Comparison of ENCODE assay signal across 19 cellular contexts in the genomic region with DNA sequence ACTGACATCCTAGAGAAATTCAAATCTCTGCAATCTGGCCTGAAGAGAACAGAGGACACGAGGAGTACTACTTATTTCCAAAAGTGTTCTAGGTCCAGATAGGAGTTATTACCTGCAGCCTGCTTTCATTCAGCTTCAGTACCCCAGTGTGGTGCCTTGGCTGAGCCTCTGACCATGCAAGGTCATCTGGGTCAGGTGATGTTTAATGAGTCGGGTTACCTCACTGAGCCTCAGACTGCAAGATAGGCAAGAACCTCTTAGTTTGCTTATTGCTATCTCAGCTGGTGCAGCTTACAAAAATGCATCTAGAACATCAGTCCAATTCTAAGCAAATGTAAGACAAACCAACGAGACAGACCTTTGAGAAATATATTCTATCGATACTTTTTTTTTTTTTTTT. TPM values are rescaled to one million over a fixed set of nuclear protein-coding genes. Genes with fewer than 3 reads are reported as not detected.
DNase-seq lines count a peak whose midpoint lies in the region; ATAC-seq, FAIRE-seq and TF ChIP-seq lines count a peak whose summit lies in the region.
"Had no signal": no experiment of that assay in that cellular context is flagged by ENCODE, and none has a peak within 500 bp of the region (broad histone marks: within the 10 kb centered on the region; RNA-seq: fewer than 3 reads in every experiment).

No MANE protein-coding gene starts in this region.

- DNase-seq in HCT116 (ENCODE audit: low read depth, low spot score) (no peak), WTC11 (ENCODE audit: low spot score) (no peak), HepG2 (ENCODE audit: low spot score) (peak; percentile 61), progenitor cell of endocrine pancreas (ENCODE audit: low spot score, unreplicated experiment) (no peak), NCI-H1436 treated with DMSO at 0.1 percent for 48 hours (lab: John Stamatoyannopoulos, UW) (no peak)
- DNase-seq in stimulated activated CD8-positive, alpha-beta memory T cell treated with anti-CD3 and anti-CD28 coated beads, Interleukin-4, amount 100 ng/mL, for 48 hours: no peak
- DNase-seq: Calu3; CD8-positive, alpha-beta T cell; DMS79 treated with DMSO at 0.1 percent for 48 hours; GF-D8; GM23248; HCEC 1CT; HFFc6 had no signal

- H3K4me1 ChIP-seq in HCT116 (ENCODE audit: control insufficient read depth in 1 of 2, insufficient read depth in 2 of 2, low read length in 2 of 2): peaks cover 11 to 27% of the 10 kb centered on the region in 2 experiments; a peak in 3 of 4 replicates
- H3K4me1 ChIP-seq in HepG2 (ENCODE audit: insufficient read depth, low read length): peaks cover 37% of the 10 kb centered on the region

- in situ Hi-C loops in HepG2 (cut with HindIII; ENCODE audit: extremely low pct_ligation_motif_present, low pct_unique_long_range_greater_than_20kb): no loop called here

- no peak overlapping the region for H3K4me3 ChIP-seq in HCT116 (replicated peaks in 1 of 2; ENCODE audit: low read depth in 1 of 2, low read length in 2 of 2)
- H3K4me3 ChIP-seq in HepG2 (replicated peaks in 1 of 3; ENCODE audit: insufficient read depth in 1 of 3, low read depth in 2 of 3, low read length in 3 of 3): no peak overlapping the region
- H3K4me3 ChIP-seq: BLaER1 treated with 17β-estradiol and CSF1 and Interleukin-3, amounts not matched to agents 10 nM and 100 nM; GM23248 had no signal

- no peak overlapping the region for H3K9ac ChIP-seq in HCT116 (ENCODE audit: low read length)
- H3K9ac ChIP-seq in HepG2 (ENCODE audit: insufficient read depth, low read depth, low read length): no peak overlapping the region; the same call in 1 of the 2 replicates
- H3K9ac ChIP-seq: BLaER1 treated with 17β-estradiol and CSF1 and Interleukin-3, amounts not matched to agents 10 nM and 100 nM; GM23248 had no signal

- H3K27me3 Mint-ChIP-seq in WTC11 (ENCODE audit: low read depth) (peaks cover 14% of the 10 kb centered on the region), progenitor cell of endocrine pancreas (no peaks in the 10 kb centered on the region)
- H3K27me3 Mint-ChIP-seq: B cell had no signal

- no peaks in the 10 kb centered on the region for H3K9me2 ChIP-seq in HCT116 (ENCODE audit: insufficient read depth)

- H2AFZ ChIP-seq in HCT116 (ENCODE audit: low read depth, low read length, poor library complexity, severe bottlenecking): peak overlapping the region; percentile 23
- H2AFZ ChIP-seq in HepG2 (ENCODE audit: low read length): no peak overlapping the region
- H2AFZ ChIP-seq: GM23248 had no signal

- H4K20me1 ChIP-seq in HCT116 (ENCODE audit: insufficient read depth): no peaks in the 10 kb centered on the region
- no peaks in the 10 kb centered on the region for H4K20me1 ChIP-seq in HepG2 (ENCODE audit: insufficient read depth, low read length)
- H4K20me1 ChIP-seq: BLaER1 treated with 17β-estradiol and CSF1 and Interleukin-3, amounts not matched to agents 10 nM and 100 nM had no signal

- no peaks in the 10 kb centered on the region for H3K9me3 ChIP-seq in HCT116 (ENCODE audit: control insufficient read depth in 1 of 2, insufficient read depth in 1 of 2, low read depth in 1 of 2, low read length in 2 of 2)
- no peaks in the 10 kb centered on the region for H3K9me3 ChIP-seq in HepG2 (ENCODE audit: low read length)

- H3K27ac ChIP-seq in HCT116 (ENCODE audit: low read depth, low read length): no peak overlapping the region
- no peak overlapping the region for H3K27ac ChIP-seq in HepG2 (ENCODE audit: extremely low read length, insufficient read depth, low read length)
- H3K27ac ChIP-seq: BLaER1 treated with 17β-estradiol and CSF1 and Interleukin-3, amounts not matched to agents 10 nM and 100 nM; GM23248; HL-60 had no signal

- TF ChIP-seq RAD21 in HCT116 (IDR thresholded peaks at IDR 0.05; ENCODE audit: low read depth): no peak
- TF ChIP-seq RAD21 in HepG2 (CRISPR knock-in tag; IDR thresholded peaks at IDR 0.05): no peak

- peak; percentile 23; the same call in 1 of the 2 replicates for ATAC-seq in HCT116
- peak; percentile 30; the same call in 1 of the 2 replicates for ATAC-seq in WTC11
- peak; percentile 70 for ATAC-seq in HepG2
- ATAC-seq in GM18907 (IDR thresholded peaks at IDR 0.05; ENCODE audit: unreplicated experiment): no peak
- ATAC-seq: CD8-positive, alpha-beta T cell had no signal

- TF ChIP-seq POLR2A in HCT116 (IDR thresholded peaks at IDR 0.05; ENCODE audit: borderline replicate concordance, extremely low read depth, insufficient read depth, insufficient read length): no peak
- TF ChIP-seq POLR2A in HepG2 (IDR thresholded peaks at IDR 0.05; ENCODE audit: insufficient read depth in 1 of 2, low read depth in 2 of 2, low read length in 2 of 2): no peak

- TF ChIP-seq CTCF in HCT116 (IDR thresholded peaks at IDR 0.05 in 2 of 3, conservative IDR thresholded peaks at IDR 0.05 in 1 of 3; ENCODE audit: borderline replicate concordance in 1 of 3, insufficient read depth in 1 of 3, low read depth in 2 of 3, low read length in 2 of 3) (no peak), WTC11 (IDR thresholded peaks at IDR 0.05) (no peak), HepG2 (CRISPR knock-in tag; IDR thresholded peaks at IDR 0.05) (no peak), progenitor cell of endocrine pancreas (IDR thresholded peaks at IDR 0.05; ENCODE audit: unreplicated experiment) (no peak)

- H3K27me3 ChIP-seq in HCT116 (ENCODE audit: insufficient read depth, low read length) (no peaks in the 10 kb centered on the region), HepG2 (ENCODE audit: control insufficient read depth in 1 of 2, insufficient read depth in 2 of 2, low read length in 2 of 2) (no peaks in the 10 kb centered on the region)
- H3K27me3 ChIP-seq: BLaER1 treated with 17β-estradiol and CSF1 and Interleukin-3, amounts not matched to agents 10 nM and 100 nM had no signal

- H3K4me1 Mint-ChIP-seq in WTC11: peaks cover 4% of the 10 kb centered on the region
- peaks cover 2% of the 10 kb centered on the region for H3K4me1 Mint-ChIP-seq in progenitor cell of endocrine pancreas (ENCODE audit: low read depth)

- peak; percentile 81 for FAIRE-seq in HepG2 (lab: Jason Lieb, UNC)
- FAIRE-seq: H54, HTR-8/SVneo had no signal

- TF ChIP-seq EP300 in HepG2 (IDR thresholded peaks at IDR 0.05; ENCODE audit: low read depth in 2 of 2, low read length in 2 of 2) (no peak), HepG2 (CRISPR knock-in tag; IDR thresholded peaks at IDR 0.05; ENCODE audit: borderline replicate concordance) (no peak)

- H3K27ac Mint-ChIP-seq in WTC11: no peak overlapping the region
- H3K27ac Mint-ChIP-seq in progenitor cell of endocrine pancreas: peak overlapping the region; percentile 64
- H3K27ac Mint-ChIP-seq: B cell; CD8-positive, alpha-beta T cell; HFFc6 had no signal

- CTCF ChIA-PET in HCT116 (lab: Charles Lee) (no interaction called here), WTC11 (lab: Charles Lee) (interaction anchor here (0.7 kb wide), 1 partner anchor 1511 kb away, joined by 3 read pairs; no protein-coding TSS in a partner anchor), HepG2 (lab: Yijun Ruan, JAX; ENCODE audit: low intra/inter-chr PET ratio, low total read pairs) (no interaction called here)

- no peaks in the 10 kb centered on the region for H3K36me3 Mint-ChIP-seq in WTC11
- no peaks in the 10 kb centered on the region for H3K36me3 Mint-ChIP-seq in progenitor cell of endocrine pancreas (ENCODE audit: insufficient read depth)
- H3K36me3 Mint-ChIP-seq: CD8-positive, alpha-beta T cell had no signal

- peak overlapping the region; percentile 43; the same call in 1 of the 2 replicates for H3K4me2 ChIP-seq in HCT116 (ENCODE audit: low read length)
- H3K4me2 ChIP-seq in HepG2 (ENCODE audit: low read depth, low read length): peak overlapping the region; percentile 38
- H3K4me2 ChIP-seq: BLaER1 treated with 17β-estradiol and CSF1 and Interleukin-3, amounts not matched to agents 10 nM and 100 nM had no signal

- 16% methylated on average over 4 of the region's 4 CpGs for WGBS in HepG2 (ENCODE audit: low lambda C conversion rate)

- H3K36me3 ChIP-seq in HCT116 (ENCODE audit: control insufficient read depth in 1 of 2, insufficient read depth in 2 of 2, low read length in 2 of 2) (no peaks in the 10 kb centered on the region), HepG2 (replicated peaks in 1 of 2; ENCODE audit: control insufficient read depth in 1 of 2, insufficient read depth in 2 of 2, low read length in 2 of 2) (no peaks in the 10 kb centered on the region)
- H3K36me3 ChIP-seq: BLaER1 treated with 17β-estradiol and CSF1 and Interleukin-3, amounts not matched to agents 10 nM and 100 nM had no signal

- H3K79me2 ChIP-seq in HCT116 (ENCODE audit: insufficient read depth, low read length) (no peaks in the 10 kb centered on the region), HepG2 (ENCODE audit: insufficient read depth, low read length) (no peaks in the 10 kb centered on the region)

- no TSS peak for BruUV-seq in HCT116 (replicated peaks; lab: Mats Ljungman, UMichigan)
- no TSS peak for BruUV-seq in HepG2 (replicated peaks; lab: Mats Ljungman, UMichigan)

- RAD21 ChIA-PET in HCT116 (lab: Charles Lee; ENCODE audit: low non-redundant PET in 1 of 2, low total read pairs in 2 of 2, uncharacterized antibody in 2 of 2, unreplicated experiment in 2 of 2): no interaction called here

- H3K9me3 Mint-ChIP-seq in WTC11: peaks cover 9% of the 10 kb centered on the region
- H3K9me3 Mint-ChIP-seq in progenitor cell of endocrine pancreas (ENCODE audit: low read depth): no peaks in the 10 kb centered on the region
- H3K9me3 Mint-ChIP-seq: CD8-positive, alpha-beta T cell; HFFc6 had no signal

- POLR2A ChIA-PET in HCT116 (lab: Charles Lee): no interaction called here
- POLR2A ChIA-PET in WTC11 (lab: Charles Lee): interaction anchor here (0.7 kb wide), 1 partner anchor 39 kb away, joined by 5 read pairs; no protein-coding TSS in a partner anchor
- POLR2A ChIA-PET in HepG2 (lab: Yijun Ruan, JAX): interaction anchor here (0.5 to 4.6 kb wide), 6 partner anchors 8 to 1008 kb away, joined by 3 to 50 read pairs (median 12); a partner anchor contains a TSS

- intact Hi-C loops in HCT116 (cut with micrococcal nuclease): no loop called here
- intact Hi-C loops in HepG2 (cut with micrococcal nuclease; ENCODE audit: unreplicated experiment): no loop called here

- no peak overlapping the region for H3K4me3 Mint-ChIP-seq in WTC11
- H3K4me3 Mint-ChIP-seq in progenitor cell of endocrine pancreas (ENCODE audit: low read depth): no peak overlapping the region
- H3K4me3 Mint-ChIP-seq: B cell; CD8-positive, alpha-beta T cell; HFFc6 had no signal

RNA-seq across cellular contexts. Expression of a gene that starts 9.5 kb away (rescaled TPM):
- total RNA-seq in HCT116 (2021; ENCODE audit: unreplicated experiment) (70.2 TPM), WTC11 (2021) (56.2 to 56.9 TPM (median 56.8 TPM) in 3 replicates), HepG2 (2016; rRNA removed; fragmentation: Illumina TruSeq; extraction: Trizol) (33.3 and 45.3 TPM in 2 replicates), progenitor cell of endocrine pancreas (36.6 and 37.1 TPM in 2 replicates)
- polyA plus RNA-seq in HCT116 (2012): 19.7 and 23.2 TPM in 2 replicates
- total RNA-seq in HepG2 (2016; cell fraction: cytosol; rRNA removed; fragmentation: Illumina TruSeq; extraction: Trizol; ENCODE audit: low read depth): 6.6 and 7.4 TPM in 2 replicates
- 33.3 and 42.0 TPM in 2 replicates for total RNA-seq in HepG2 (2016; cell fraction: insoluble cytoplasmic fraction; rRNA removed; fragmentation: Illumina TruSeq; extraction: Trizol)
- 21.0 and 24.2 TPM in 2 replicates for total RNA-seq in HepG2 (2016; cell fraction: membrane; rRNA removed; fragmentation: Illumina TruSeq; extraction: Trizol)
- 25.6 and 28.1 TPM in 2 replicates for total RNA-seq in HepG2 (2016; cell fraction: nucleus; rRNA removed; fragmentation: Illumina TruSeq; extraction: Trizol)
- polyA plus RNA-seq in HepG2 (2011; rRNA removed): 8.8 and 9.3 TPM in 2 replicates
- 6.9 and 7.3 TPM in 2 replicates for polyA plus RNA-seq in HepG2 (2011; cell fraction: cytosol; rRNA removed)
- polyA plus RNA-seq in HepG2 (2011; cell fraction: nucleus; rRNA removed): 8.1 and 8.6 TPM in 2 replicates
- polyA plus RNA-seq in HepG2 (2012): 6.4 TPM in 2 replicates
- 3.3 and 5.4 TPM in 2 replicates for polyA plus RNA-seq in HepG2 (2016; cell fraction: cytosol; fragmentation: Illumina TruSeq; extraction: Trizol; ENCODE audit: low read depth)
- polyA plus RNA-seq in HepG2 (2016; cell fraction: insoluble cytoplasmic fraction; fragmentation: Illumina TruSeq; extraction: Trizol; ENCODE audit: low read depth): 21.1 and 24.6 TPM in 2 replicates
- 9.8 and 11.9 TPM in 2 replicates for polyA plus RNA-seq in HepG2 (2016; cell fraction: membrane; fragmentation: Illumina TruSeq; extraction: Trizol; ENCODE audit: low read depth)
- polyA plus RNA-seq in HepG2 (2016; cell fraction: nucleus; fragmentation: Illumina TruSeq; extraction: Trizol; ENCODE audit: insufficient read depth, low read depth): 23.3 and 24.8 TPM in 2 replicates
- polyA minus RNA-seq in HepG2 (2011; rRNA and poly(A)+ RNA removed; ENCODE audit: low replicate concordance): 25.7 and 39.3 TPM in 2 replicates
- polyA minus RNA-seq in HepG2 (2011; cell fraction: cytosol; rRNA and poly(A)+ RNA removed): 12.4 and 13.6 TPM in 2 replicates
- polyA minus RNA-seq in HepG2 (2011; cell fraction: nucleus; rRNA and poly(A)+ RNA removed): 11.5 and 15.2 TPM in 2 replicates

RNA-seq across cellular contexts. Expression of a gene that starts 13.0 kb away (rescaled TPM):
- total RNA-seq in HCT116 (2021; ENCODE audit: unreplicated experiment) (101 TPM), WTC11 (2021) (153 to 224 TPM (median 217 TPM) in 3 replicates), HepG2 (2016; rRNA removed; fragmentation: Illumina TruSeq; extraction: Trizol) (159 and 167 TPM in 2 replicates), progenitor cell of endocrine pancreas (221 and 222 TPM in 2 replicates)
- 88.9 and 104 TPM in 2 replicates for polyA plus RNA-seq in HCT116 (2012)
- total RNA-seq in HepG2 (2016; cell fraction: cytosol; rRNA removed; fragmentation: Illumina TruSeq; extraction: Trizol; ENCODE audit: low read depth): 36.4 and 36.6 TPM in 2 replicates
- total RNA-seq in HepG2 (2016; cell fraction: insoluble cytoplasmic fraction; rRNA removed; fragmentation: Illumina TruSeq; extraction: Trizol): 162 and 163 TPM in 2 replicates
- 98.2 and 102 TPM in 2 replicates for total RNA-seq in HepG2 (2016; cell fraction: membrane; rRNA removed; fragmentation: Illumina TruSeq; extraction: Trizol)
- total RNA-seq in HepG2 (2016; cell fraction: nucleus; rRNA removed; fragmentation: Illumina TruSeq; extraction: Trizol): 68.4 and 75.1 TPM in 2 replicates
- 203 and 212 TPM in 2 replicates for polyA plus RNA-seq in HepG2 (2011; rRNA removed)
- 167 and 170 TPM in 2 replicates for polyA plus RNA-seq in HepG2 (2011; cell fraction: cytosol; rRNA removed)
- polyA plus RNA-seq in HepG2 (2011; cell fraction: nucleus; rRNA removed): 133 and 152 TPM in 2 replicates
- 126 and 158 TPM in 2 replicates for polyA plus RNA-seq in HepG2 (2012)
- polyA plus RNA-seq in HepG2 (2016; cell fraction: cytosol; fragmentation: Illumina TruSeq; extraction: Trizol; ENCODE audit: low read depth): 33.2 and 39.7 TPM in 2 replicates
- polyA plus RNA-seq in HepG2 (2016; cell fraction: insoluble cytoplasmic fraction; fragmentation: Illumina TruSeq; extraction: Trizol; ENCODE audit: low read depth): 169 and 174 TPM in 2 replicates
- polyA plus RNA-seq in HepG2 (2016; cell fraction: membrane; fragmentation: Illumina TruSeq; extraction: Trizol; ENCODE audit: low read depth): 73.5 and 79.3 TPM in 2 replicates
- 104 and 117 TPM in 2 replicates for polyA plus RNA-seq in HepG2 (2016; cell fraction: nucleus; fragmentation: Illumina TruSeq; extraction: Trizol; ENCODE audit: insufficient read depth, low read depth)
- 19.6 and 162 TPM in 2 replicates for polyA minus RNA-seq in HepG2 (2011; rRNA and poly(A)+ RNA removed; ENCODE audit: low replicate concordance)
- polyA minus RNA-seq in HepG2 (2011; cell fraction: cytosol; rRNA and poly(A)+ RNA removed): 70.8 and 86.6 TPM in 2 replicates
- polyA minus RNA-seq in HepG2 (2011; cell fraction: nucleus; rRNA and poly(A)+ RNA removed): 55.0 and 66.1 TPM in 2 replicates

RNA-seq across cellular contexts. Expression of a gene that starts 40.4 kb away (rescaled TPM):
- 80.6 TPM for total RNA-seq in HCT116 (2021; ENCODE audit: unreplicated experiment)
- 60.9 and 66.3 TPM in 2 replicates for polyA plus RNA-seq in HCT116 (2012)
- 43.7 to 51.2 TPM (median 47.8 TPM) in 3 replicates for total RNA-seq in WTC11 (2021)
- total RNA-seq in HepG2 (2016; rRNA removed; fragmentation: Illumina TruSeq; extraction: Trizol): 46.7 and 53.5 TPM in 2 replicates
- total RNA-seq in HepG2 (2016; cell fraction: cytosol; rRNA removed; fragmentation: Illumina TruSeq; extraction: Trizol; ENCODE audit: low read depth): 20.7 and 27.6 TPM in 2 replicates
- 47.6 and 56.5 TPM in 2 replicates for total RNA-seq in HepG2 (2016; cell fraction: insoluble cytoplasmic fraction; rRNA removed; fragmentation: Illumina TruSeq; extraction: Trizol)
- total RNA-seq in HepG2 (2016; cell fraction: membrane; rRNA removed; fragmentation: Illumina TruSeq; extraction: Trizol): 39.5 and 44.9 TPM in 2 replicates
- total RNA-seq in HepG2 (2016; cell fraction: nucleus; rRNA removed; fragmentation: Illumina TruSeq; extraction: Trizol): 32.6 and 43.7 TPM in 2 replicates
- 45.8 and 65.2 TPM in 2 replicates for polyA plus RNA-seq in HepG2 (2011; rRNA removed)
- polyA plus RNA-seq in HepG2 (2011; cell fraction: cytosol; rRNA removed): 27.9 and 31.5 TPM in 2 replicates
- 145 and 182 TPM in 2 replicates for polyA plus RNA-seq in HepG2 (2011; cell fraction: nucleus; rRNA removed)
- polyA plus RNA-seq in HepG2 (2012): 37.0 and 37.3 TPM in 2 replicates
- 25.9 and 30.6 TPM in 2 replicates for polyA plus RNA-seq in HepG2 (2016; cell fraction: cytosol; fragmentation: Illumina TruSeq; extraction: Trizol; ENCODE audit: low read depth)
- polyA plus RNA-seq in HepG2 (2016; cell fraction: insoluble cytoplasmic fraction; fragmentation: Illumina TruSeq; extraction: Trizol; ENCODE audit: low read depth): 44.1 and 46.1 TPM in 2 replicates
- polyA plus RNA-seq in HepG2 (2016; cell fraction: membrane; fragmentation: Illumina TruSeq; extraction: Trizol; ENCODE audit: low read depth): 35.3 and 37.4 TPM in 2 replicates
- polyA plus RNA-seq in HepG2 (2016; cell fraction: nucleus; fragmentation: Illumina TruSeq; extraction: Trizol; ENCODE audit: insufficient read depth, low read depth): 54.0 and 55.1 TPM in 2 replicates
- 57.0 and 70.3 TPM in 2 replicates for polyA minus RNA-seq in HepG2 (2011; rRNA and poly(A)+ RNA removed; ENCODE audit: low replicate concordance)
- polyA minus RNA-seq in HepG2 (2011; cell fraction: cytosol; rRNA and poly(A)+ RNA removed): 25.5 and 29.4 TPM in 2 replicates
- 38.9 and 51.6 TPM in 2 replicates for polyA minus RNA-seq in HepG2 (2011; cell fraction: nucleus; rRNA and poly(A)+ RNA removed)
- total RNA-seq in progenitor cell of endocrine pancreas: 72.9 and 80.3 TPM in 2 replicates
